Comparison of ENCODE assay signal across 8 cellular contexts in genomic region chr15:90529369-90530249, GRCh38. TPM values are rescaled to one million over a fixed set of nuclear protein-coding genes. Genes with fewer than 3 reads are reported as not detected.
A peak's percentile ranks its signal among the peaks of the same experiment; 100 is the strongest.
DNase-seq lines count a peak whose midpoint lies in the region; TF ChIP-seq lines count a peak whose summit lies in the region.

TSS of gene CRTC3 (plus strand) at chr15:90529923. CDS start at chr15:90530072, 149 bp downstream.

- TF ChIP-seq CTCF in GM12873 (IDR thresholded peaks at IDR 0.05; ENCODE audit: insufficient read depth, low read depth, low read length, missing control alignments), result peak; percentile 21
- peak; percentile 33; the same call in 1 of the 2 replicates for TF ChIP-seq CTCF in LNCAP (IDR thresholded peaks at IDR 0.05)
- TF ChIP-seq CTCF in WI38 (IDR thresholded peaks at IDR 0.05; ENCODE audit: low read depth, low read length), result no peak
- peak; percentile 2 for TF ChIP-seq CTCF in cardiac fibroblast (IDR thresholded peaks at IDR 0.05; ENCODE audit: low read depth, low read length)

- H3K4me3 ChIP-seq in WI38 (ENCODE audit: low read depth, low read length) (peak within 1 kb of the TSS; percentile 90), cardiac fibroblast (replicated peaks in 1 of 2; ENCODE audit: low read depth in 2 of 2, low read length in 2 of 2) (peak within 1 kb of the TSS; percentile 69 to 82)

- DNase-seq in H4 (ENCODE audit: low spot score), result peak; percentile 32
- DNase-seq in cardiac fibroblast (ENCODE audit: low read depth in 2 of 2), result peak; percentile 51 to 54
- peak; percentile 72 for DNase-seq in islet precursor cell
- DNase-seq in stimulated activated CD4-positive, alpha-beta T cell treated with anti-CD3 and anti-CD28 coated beads, Interleukin-12 subunit alpha, Interleukin-12 subunit beta, amount 100 ng/mL, for 48 hours (ENCODE audit: low read depth in 2 of 3, low spot score in 1 of 3), result peak in 2 of 3 donors; percentile 23 to 39
- DNase-seq in NCI-H2029 treated with DMSO at 0.1 percent for 48 hours (lab: John Stamatoyannopoulos, UW), result no peak

RNA-seq across cellular contexts. Expression of gene CRTC3, which starts in this region (rescaled TPM):
- total RNA-seq in H4 (2014; rRNA removed; shearing (Covaris generic)), result 6.8 and 6.9 TPM in 2 replicates
